Comparison of ENCODE assay signal across 8 cellular contexts in genomic region chr11:32420937-32421532, GRCh38. TPM values are rescaled to one million over a fixed set of nuclear protein-coding genes. Genes with fewer than 3 reads are reported as not detected.
DNase-seq lines count a peak whose midpoint lies in the region; ATAC-seq and TF ChIP-seq lines count a peak whose summit lies in the region.

No MANE protein-coding gene starts in this region.

- BruUV-seq in Caco-2 (replicated peaks; lab: Mats Ljungman, UMichigan): no TSS peak

- H3K4me1 Mint-ChIP-seq in CD4-positive, alpha-beta T cell (ENCODE audit: low read depth): peaks cover 26% of the 10 kb centered on the region
- H3K4me1 Mint-ChIP-seq in nephron progenitor cell: peaks cover 62% of the 10 kb centered on the region
- no peaks in the 10 kb centered on the region for H3K4me1 Mint-ChIP-seq in Caco-2 (ENCODE audit: low read depth, unreplicated experiment)

- peaks cover 6% of the 10 kb centered on the region for H3K27me3 ChIP-seq in CD4-positive, alpha-beta T cell (ENCODE audit: control insufficient read depth, insufficient read depth, low read length)
- no peaks in the 10 kb centered on the region for H3K27me3 ChIP-seq in Caco-2 (replicated peaks; ENCODE audit: control insufficient read depth, insufficient read depth, low read length)

- H3K27ac Mint-ChIP-seq in CD4-positive, alpha-beta T cell: no peak overlapping the region
- H3K27ac Mint-ChIP-seq in nephron progenitor cell: peak overlapping the region; percentile 23
- H3K27ac Mint-ChIP-seq in Caco-2 (ENCODE audit: unreplicated experiment): no peak overlapping the region

- peaks cover 31% of the 10 kb centered on the region for H3K27me3 Mint-ChIP-seq in CD4-positive, alpha-beta T cell
- H3K27me3 Mint-ChIP-seq in nephron progenitor cell (ENCODE audit: low read depth, poor library complexity): peaks cover 64% of the 10 kb centered on the region
- no peaks in the 10 kb centered on the region for H3K27me3 Mint-ChIP-seq in Caco-2 (ENCODE audit: insufficient read depth, unreplicated experiment)

- no peaks in the 10 kb centered on the region for H3K36me3 ChIP-seq in Caco-2 (ENCODE audit: control insufficient read depth, insufficient read depth, low read length)

- peak overlapping the region; percentile 44 for H3K4me3 Mint-ChIP-seq in CD4-positive, alpha-beta T cell
- H3K4me3 Mint-ChIP-seq in nephron progenitor cell: no peak overlapping the region
- no peak overlapping the region for H3K4me3 Mint-ChIP-seq in Caco-2 (ENCODE audit: unreplicated experiment)

- H3K4me3 ChIP-seq in Caco-2 (ENCODE audit: low read depth, low read length): no peak overlapping the region

- no peaks in the 10 kb centered on the region for H3K36me3 Mint-ChIP-seq in CD4-positive, alpha-beta T cell (ENCODE audit: low read depth)
- peaks cover 94% of the 10 kb centered on the region for H3K36me3 Mint-ChIP-seq in nephron progenitor cell (ENCODE audit: low read depth)
- no peaks in the 10 kb centered on the region for H3K36me3 Mint-ChIP-seq in Caco-2 (ENCODE audit: insufficient read depth, unreplicated experiment)

- no peaks in the 10 kb centered on the region for H3K4me1 ChIP-seq in Caco-2

- intact Hi-C loops in CD4-positive, alpha-beta T cell (cut with DNase I, micrococcal nuclease): no loop called here
- intact Hi-C loops in Caco-2 (cut with micrococcal nuclease; ENCODE audit: unreplicated experiment): no loop called here

- no peak overlapping the region for H3K27ac ChIP-seq in CD4-positive, alpha-beta T cell (ENCODE audit: low read depth, low read length)

- POLR2A ChIA-PET in CD4-positive, alpha-beta T cell (lab: Charles Lee): interaction anchor here (1.5 kb wide), 1 partner anchor 162 kb away, joined by 3 read pairs; the partner anchor contains the start of gene EIF3M
- POLR2A ChIA-PET in Caco-2 (lab: Charles Lee): no interaction called here

- TF ChIP-seq CTCF in CD4-positive, alpha-beta T cell (IDR thresholded peaks at IDR 0.05): no peak
- no peak for TF ChIP-seq CTCF in nephron progenitor cell (IDR thresholded peaks at IDR 0.05)
- no peak for TF ChIP-seq CTCF in Caco-2 (IDR thresholded peaks at IDR 0.05; ENCODE audit: insufficient read depth in 1 of 2, low read depth in 1 of 2, low read length in 1 of 2, severe bottlenecking in 1 of 2, unreplicated experiment in 1 of 2)

- CTCF ChIA-PET in CD4-positive, alpha-beta T cell (lab: Charles Lee): interaction anchor here (0.6 kb wide), 1 partner anchor 18 kb away, joined by 3 read pairs; no protein-coding TSS in a partner anchor
- CTCF ChIA-PET in Caco-2 (lab: Charles Lee): no interaction called here

- no peaks in the 10 kb centered on the region for H3K9me3 ChIP-seq in CD4-positive, alpha-beta T cell (ENCODE audit: control insufficient read depth, low read length)
- no peaks in the 10 kb centered on the region for H3K9me3 ChIP-seq in Caco-2

- no peaks in the 10 kb centered on the region for H3K9me3 Mint-ChIP-seq in CD4-positive, alpha-beta T cell
- H3K9me3 Mint-ChIP-seq in nephron progenitor cell (no peaks in the 10 kb centered on the region), Caco-2 (ENCODE audit: unreplicated experiment) (no peaks in the 10 kb centered on the region)

- DNase-seq in CD4-positive, alpha-beta T cell: peak in 2 of 10 experiments; percentile 7 to 17
- peak; percentile 88 for DNase-seq in SW480 (ENCODE audit: low spot score)
- no peak for DNase-seq in nephron progenitor cell
- no peak for DNase-seq in Caco-2
- DNase-seq in inferior parietal cortex (ENCODE audit: extremely low spot score): no peak
- no peak for DNase-seq in stimulated activated CD8-positive, alpha-beta memory T cell treated with anti-CD3 and anti-CD28 coated beads, Interleukin-4, amount 100 ng/mL, for 48 hours

- ATAC-seq in CD4-positive, alpha-beta T cell (ENCODE audit: poor library complexity): peak; percentile 86
- ATAC-seq in GM19324 (IDR thresholded peaks at IDR 0.05; ENCODE audit: low FRiP score, unreplicated experiment) (peak; percentile 58), HG03175 (IDR thresholded peaks at IDR 0.05; ENCODE audit: unreplicated experiment) (peak; percentile 87)

RNA-seq across cellular contexts. Expression of gene WT1, which starts 14.3 kb away (rescaled TPM):
- not detected for total RNA-seq in CD4-positive, alpha-beta T cell
- total RNA-seq in Caco-2 (2022): 4.7 and 6.0 TPM in 2 replicates
